In the genomic region with DNA sequence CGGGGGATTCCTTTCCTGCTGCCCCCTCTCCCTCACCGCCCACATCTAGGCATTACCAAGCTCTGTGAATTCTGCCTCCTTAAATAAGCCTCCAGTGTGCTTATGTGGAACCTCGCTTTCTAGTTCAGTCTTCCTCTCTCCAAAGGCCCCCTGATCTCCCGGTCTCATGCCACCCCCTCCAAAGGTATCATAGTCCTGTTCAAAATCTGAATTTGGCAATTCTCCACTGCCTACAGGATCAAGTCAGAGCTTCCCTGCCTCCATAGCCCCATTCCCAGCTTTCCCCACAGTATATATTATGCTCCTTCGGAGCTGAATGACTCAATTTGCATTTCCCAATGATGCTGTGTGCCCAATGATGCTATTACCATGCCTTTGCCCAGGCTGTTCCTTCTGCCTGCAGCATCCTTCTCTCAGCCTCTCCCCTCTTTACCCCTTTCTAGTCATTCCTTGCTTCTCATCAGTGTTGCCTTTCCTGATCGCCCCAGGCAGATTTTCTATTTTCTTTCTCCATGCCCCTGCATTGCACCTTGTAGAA, we compare ENCODE assay signal across 11 cellular contexts. TPM values are rescaled to one million over a fixed set of nuclear protein-coding genes. Genes with fewer than 3 reads are reported as not detected.
DNase-seq lines count a peak whose midpoint lies in the region; ATAC-seq and TF ChIP-seq lines count a peak whose summit lies in the region.
"Had no signal": no experiment of that assay in that cellular context is flagged by ENCODE, and none has a peak within 500 bp of the region (broad histone marks: within the 10 kb centered on the region; RNA-seq: fewer than 3 reads in every experiment).

No MANE protein-coding gene starts in this region.

- no peak for DNase-seq in CD8-positive, alpha-beta T cell
- no peak for DNase-seq in HFF-Myc (ENCODE audit: extremely low read depth, low read depth)
- DNase-seq in cerebellar cortex (ENCODE audit: low spot score) = peak; percentile 26
- DNase-seq in Ammon's horn (ENCODE audit: low spot score) = no peak
- no peak for DNase-seq in activated CD4-positive, alpha-beta T cell treated with anti-CD3 and anti-CD28 coated beads, Interleukin-2, amount 50 U/mL, for 48 hours
- DNase-seq in activated effector memory CD4-positive, alpha-beta T cell treated with Interleukin-2 at 50 U/mL for 16 hours = no peak
- DNase-seq: erythroblast, NCI-H1436 treated with DMSO at 0.1 percent for 48 hours had no signal

- no peak overlapping the region for H3K27ac Mint-ChIP-seq in CD8-positive, alpha-beta T cell
- no peak overlapping the region for H3K27ac Mint-ChIP-seq in nephron

- intact Hi-C loops in CD8-positive, alpha-beta T cell (cut with DNase I, micrococcal nuclease) = loop anchor here (5.0 to 10.0 kb wide), 3 partner anchors 148 to 270 kb away; a partner anchor contains a TSS

- no peak for ATAC-seq in CD8-positive, alpha-beta T cell
- no peak for ATAC-seq in HG03135 (IDR thresholded peaks at IDR 0.05; ENCODE audit: unreplicated experiment)
- ATAC-seq: Right ventricle myocardium inferior had no signal

- peak overlapping the region; percentile 44 for H3K4me3 Mint-ChIP-seq in CD8-positive, alpha-beta T cell
- peak overlapping the region; percentile 82 to 88 (median 86) for H3K4me3 Mint-ChIP-seq in nephron

- H3K9me3 Mint-ChIP-seq in CD8-positive, alpha-beta T cell = no peaks in the 10 kb centered on the region
- no peaks in the 10 kb centered on the region for H3K9me3 Mint-ChIP-seq in nephron

- POLR2A ChIA-PET in CD8-positive, alpha-beta T cell (lab: Charles Lee) = interaction anchor here (1.1 to 1.6 kb wide), 2 partner anchors 45 to 118 kb away, joined by 4 read pairs; a partner anchor contains a TSS

- no peaks in the 10 kb centered on the region for H3K9me3 ChIP-seq in CD8-positive, alpha-beta T cell (ENCODE audit: low read length)

- TF ChIP-seq CTCF in CD8-positive, alpha-beta T cell (IDR thresholded peaks at IDR 0.05) = no peak
- TF ChIP-seq CTCF in HFF-Myc (IDR thresholded peaks at IDR 0.05; ENCODE audit: low read depth, low read length, missing control alignments) (no peak), nephron (IDR thresholded peaks at IDR 0.05; ENCODE audit: unreplicated experiment in 3 of 3) (no peak)

- H3K4me3 ChIP-seq in CD8-positive, alpha-beta T cell (ENCODE audit: low read depth, low read length) = no peak overlapping the region
- peak overlapping the region; percentile 69 for H3K4me3 ChIP-seq in HFF-Myc (replicated peaks; ENCODE audit: low read depth, low read length)

- CTCF ChIA-PET in CD8-positive, alpha-beta T cell (lab: Charles Lee) = interaction anchor here (0.9 to 8.3 kb wide), 5 partner anchors 10 to 149 kb away, joined by 3 to 46 read pairs (median 3); no protein-coding TSS in a partner anchor

- H3K27me3 Mint-ChIP-seq in CD8-positive, alpha-beta T cell (ENCODE audit: low read depth) = no peaks in the 10 kb centered on the region
- peaks cover 3% of the 10 kb centered on the region for H3K27me3 Mint-ChIP-seq in nephron (ENCODE audit: low read depth)

- peaks cover 24% of the 10 kb centered on the region for H3K4me1 ChIP-seq in CD8-positive, alpha-beta T cell (ENCODE audit: insufficient read depth, low read length)

- H3K36me3 Mint-ChIP-seq in CD8-positive, alpha-beta T cell = peaks cover 6% of the 10 kb centered on the region
- no peaks in the 10 kb centered on the region for H3K36me3 Mint-ChIP-seq in nephron (ENCODE audit: low read depth)

- no peaks in the 10 kb centered on the region for H3K27me3 ChIP-seq in CD8-positive, alpha-beta T cell (ENCODE audit: insufficient read depth, low read length)

- no peak overlapping the region for H3K27ac ChIP-seq in CD8-positive, alpha-beta T cell (ENCODE audit: low read depth, low read length)

- no peaks in the 10 kb centered on the region for H3K36me3 ChIP-seq in CD8-positive, alpha-beta T cell (ENCODE audit: insufficient read depth, low read length)

- H3K4me1 Mint-ChIP-seq in CD8-positive, alpha-beta T cell (ENCODE audit: low read depth) = peaks cover 34% of the 10 kb centered on the region
- H3K4me1 Mint-ChIP-seq in nephron = peaks cover 14% of the 10 kb centered on the region

RNA-seq across cellular contexts. Expression of a gene that starts 1.7 kb away (rescaled TPM):
- 1 to 10 TPM; 3.5 to 4.1 TPM for total RNA-seq in CD8-positive, alpha-beta T cell

RNA-seq across cellular contexts. Expression of a gene that starts 46.0 kb away (rescaled TPM):
- total RNA-seq in CD8-positive, alpha-beta T cell = 10 to 100 TPM; 24.3 to 24.9 TPM
